Comparison of ENCODE assay signal across 8 cellular contexts in genomic region chr2:234483568-234484251, GRCh38. TPM values are rescaled to one million over a fixed set of nuclear protein-coding genes. Genes with fewer than 3 reads are reported as not detected.
DNase-seq lines count a peak whose midpoint lies in the region; ATAC-seq and TF ChIP-seq lines count a peak whose summit lies in the region.

No MANE protein-coding gene starts in this region.

- H3K36me3 Mint-ChIP-seq in activated B cell treated with CpG ODN at 0.5 μM for 24 hours (ENCODE audit: low read depth) (peaks cover 6% of the 10 kb centered on the region), MCF 10A (ENCODE audit: insufficient read depth, unreplicated experiment) (no peaks in the 10 kb centered on the region)
- peaks cover 39% of the 10 kb centered on the region for H3K36me3 Mint-ChIP-seq in dendritic cell treated with granulocyte-macrophage colony-stimulating factor and Interleukin-4, amounts not matched to agents 40 ng/mL and 50 ng/mL, for 4 days (ENCODE audit: low read depth)

- H3K9me3 Mint-ChIP-seq in activated B cell treated with CpG ODN at 0.5 μM for 24 hours (no peaks in the 10 kb centered on the region), MCF 10A (ENCODE audit: unreplicated experiment) (no peaks in the 10 kb centered on the region)
- no peaks in the 10 kb centered on the region for H3K9me3 Mint-ChIP-seq in dendritic cell treated with granulocyte-macrophage colony-stimulating factor and Interleukin-4, amounts not matched to agents 40 ng/mL and 50 ng/mL, for 4 days

- CTCF ChIA-PET in activated B cell treated with CpG ODN at 0.5 μM for 24 hours (lab: Charles Lee) (interaction anchor here (0.9 to 2.1 kb wide), 12 partner anchors 13 to 348 kb away, joined by 3 to 13 read pairs (median 4); partner anchors contain the start of gene ARL4C), MCF 10A (lab: Yijun Ruan, JAX) (interaction anchor here (0.9 kb wide), 1 partner anchor 192 kb away, joined by 3 read pairs; no protein-coding TSS in a partner anchor)

- no TSS peak for BruUV-seq in MCF 10A (replicated peaks; lab: Mats Ljungman, UMichigan)

- peaks cover 44% of the 10 kb centered on the region for H3K4me1 Mint-ChIP-seq in activated B cell treated with CpG ODN at 0.5 μM for 24 hours
- peaks cover 38% of the 10 kb centered on the region for H3K4me1 Mint-ChIP-seq in dendritic cell treated with granulocyte-macrophage colony-stimulating factor and Interleukin-4, amounts not matched to agents 40 ng/mL and 50 ng/mL, for 4 days (ENCODE audit: low read depth)
- no peaks in the 10 kb centered on the region for H3K4me1 Mint-ChIP-seq in MCF 10A (ENCODE audit: insufficient read depth, unreplicated experiment)

- H3K27me3 Mint-ChIP-seq in activated B cell treated with CpG ODN at 0.5 μM for 24 hours (no peaks in the 10 kb centered on the region), MCF 10A (ENCODE audit: insufficient read depth, unreplicated experiment) (no peaks in the 10 kb centered on the region)
- H3K27me3 Mint-ChIP-seq in dendritic cell treated with granulocyte-macrophage colony-stimulating factor and Interleukin-4, amounts not matched to agents 40 ng/mL and 50 ng/mL, for 4 days = peaks cover 12% of the 10 kb centered on the region

- intact Hi-C loops in activated B cell treated with CpG ODN at 0.5 μM for 24 hours (cut with micrococcal nuclease) (loop anchor here (1.0 to 5.0 kb wide), 9 partner anchors 11 to 321 kb away; no protein-coding TSS in a partner anchor), MCF 10A (cut with micrococcal nuclease) (no loop called here)
- intact Hi-C loops in dendritic cell treated with granulocyte-macrophage colony-stimulating factor and Interleukin-4, amounts not matched to agents 40 ng/mL and 50 ng/mL, for 4 days (cut with micrococcal nuclease) = no loop called here

- peak overlapping the region; percentile 73 for H3K4me3 Mint-ChIP-seq in activated B cell treated with CpG ODN at 0.5 μM for 24 hours
- no peak overlapping the region for H3K4me3 Mint-ChIP-seq in dendritic cell treated with granulocyte-macrophage colony-stimulating factor and Interleukin-4, amounts not matched to agents 40 ng/mL and 50 ng/mL, for 4 days
- no peak overlapping the region for H3K4me3 Mint-ChIP-seq in MCF 10A (ENCODE audit: unreplicated experiment)

- POLR2A ChIA-PET in activated B cell treated with CpG ODN at 0.5 μM for 24 hours (lab: Charles Lee) = interaction anchor here (1.0 to 2.5 kb wide), 12 partner anchors 13 to 319 kb away, joined by 3 to 31 read pairs (median 10); partner anchors contain the start of gene ARL4C
- POLR2A ChIA-PET in MCF 10A (lab: Yijun Ruan, JAX) = no interaction called here

- ATAC-seq in GM18909 (IDR thresholded peaks at IDR 0.05; ENCODE audit: poor library complexity, unreplicated experiment) = peak; percentile 72
- peak; percentile 53 for ATAC-seq in HG03108 (IDR thresholded peaks at IDR 0.05; ENCODE audit: unreplicated experiment)
- ATAC-seq in activated B cell treated with CpG ODN at 0.5 μM for 24 hours (ENCODE audit: low read depth) = peak; percentile 86

- TF ChIP-seq CTCF in activated B cell treated with CpG ODN at 0.5 μM for 24 hours (IDR thresholded peaks at IDR 0.05) = no peak
- no peak for TF ChIP-seq CTCF in MCF 10A (IDR thresholded peaks at IDR 0.05; ENCODE audit: unreplicated experiment)

- H3K27ac Mint-ChIP-seq in activated B cell treated with CpG ODN at 0.5 μM for 24 hours = peak overlapping the region; percentile 71
- peak overlapping the region; percentile 74 for H3K27ac Mint-ChIP-seq in dendritic cell treated with granulocyte-macrophage colony-stimulating factor and Interleukin-4, amounts not matched to agents 40 ng/mL and 50 ng/mL, for 4 days
- H3K27ac Mint-ChIP-seq in MCF 10A (ENCODE audit: low read depth, unreplicated experiment) = no peak overlapping the region

- DNase-seq in activated B cell treated with CpG ODN at 0.5 μM for 24 hours (peak; percentile 47), MCF 10A (ENCODE audit: unreplicated experiment) (no peak), COLO829 (ENCODE audit: low spot score) (no peak), NCI-H345 treated with DMSO at 0.1 percent for 48 hours (lab: John Stamatoyannopoulos, UW; ENCODE audit: unreplicated experiment) (no peak)
- DNase-seq in stimulated activated CD4-positive, alpha-beta T cell treated with anti-CD3 and anti-CD28 coated beads, TNF-alpha, amount 100 ng/mL, for 1 hour (ENCODE audit: low read depth in 3 of 3, low spot score in 1 of 3) = peak in 2 of 3 donors; percentile 59 to 62

RNA-seq across cellular contexts. Expression of gene ARL4C, which starts 13.2 kb away (rescaled TPM):
- total RNA-seq in activated B cell treated with CpG ODN at 0.5 μM for 24 hours (20.9 TPM in 2 replicates), MCF 10A (2022) (3.5 and 6.4 TPM in 2 replicates)

Comparison
In these comparisons a context has a peak if more than half of its experiments do, and no peak if none do; other contexts are left out.
1. DNase-seq: peak in activated B cell treated with CpG ODN at 0.5 μM for 24 hours (single experiment) and stimulated activated CD4-positive, alpha-beta T cell treated with anti-CD3 and anti-CD28 coated beads, TNF-alpha, amount 100 ng/mL, for 1 hour (2 of 3); none in MCF 10A (single experiment), COLO829 (single experiment) and NCI-H345 treated with DMSO at 0.1 percent for 48 hours (single experiment).
2. Peak in every context shown above with its lines, with median percentiles within 50 percentile points of each other: ATAC-seq.